ENCODE assay signal across 23 cellular contexts in genomic region chr5:16570121-16570815, GRCh38. TPM values are rescaled to one million over a fixed set of nuclear protein-coding genes. Genes with fewer than 3 reads are reported as not detected.
A peak's percentile ranks its signal among the peaks of the same experiment; 100 is the strongest.
DNase-seq lines count a peak whose midpoint lies in the region; ATAC-seq and TF ChIP-seq lines count a peak whose summit lies in the region.
"Had no signal": no experiment of that assay in that cellular context is flagged by ENCODE, and none has a peak within 500 bp of the region (broad histone marks: within the 10 kb centered on the region; RNA-seq: fewer than 3 reads in every experiment).

No MANE protein-coding gene starts in this region.

- H3K4me3 ChIP-seq in fibroblast of villous mesenchyme (ENCODE audit: low read depth, low read length), result no peak overlapping the region
- H3K4me3 ChIP-seq in right atrium auricular region, result no peak overlapping the region
- H3K4me3 ChIP-seq: heart right ventricle, K562, psoas muscle, SJSA1, upper lobe of right lung had no signal

- ATAC-seq in stimulated activated naive CD8-positive, alpha-beta T cell treated with anti-CD3 and anti-CD28 coated beads, Interleukin-15, Interleukin-2, amounts not matched to agents 100 U/mL and 50 U/mL, for 24 hours, result peak; percentile 38
- no peak for ATAC-seq in stimulated activated naive CD8-positive, alpha-beta T cell treated with anti-CD3 and anti-CD28 coated beads, Interleukin-15, amount 100 ng/mL, for 72 hours
- ATAC-seq in HG03342 (IDR thresholded peaks at IDR 0.05; ENCODE audit: unreplicated experiment), result no peak
- ATAC-seq: activated CD8-positive, alpha-beta memory T cell treated with anti-CD3 and anti-CD28 coated beads, Interleukin-2, amount 10 ng/mL, durations not matched to agents 7 days and 5 days; heart right ventricle; K562; psoas muscle; stimulated activated memory B cell treated with anti-CD40 and anti-IgM and Interleukin-4, amounts not matched to agents 10 μg/mL and 1 μg/mL and 100 μg/mL, for 72 hours; upper lobe of right lung had no signal

- H3K36me3 Mint-ChIP-seq in mesothelial cell of epicardium, result peaks cover 10% of the 10 kb centered on the region

- DNase-seq in stimulated activated naive CD8-positive, alpha-beta T cell treated with anti-CD3 and anti-CD28 coated beads, Interleukin-15, Interleukin-2, amounts not matched to agents 100 U/mL and 50 U/mL, for 24 hours, result no peak
- DNase-seq in stimulated activated naive CD8-positive, alpha-beta T cell treated with anti-CD3 and anti-CD28 coated beads, Interleukin-15, amount 100 ng/mL, for 72 hours, result no peak
- DNase-seq in fibroblast of villous mesenchyme (ENCODE audit: low read depth) (peak; percentile 14), D341Med (ENCODE audit: low spot score) (no peak), mesothelial cell of epicardium (ENCODE audit: low spot score in 2 of 2, unreplicated experiment in 2 of 2) (no peak), right atrium auricular region (ENCODE audit: low spot score) (no peak)
- DNase-seq: ACHN; activated CD8-positive, alpha-beta memory T cell treated with anti-CD3 and anti-CD28 coated beads, Interleukin-2, amount 10 ng/mL, durations not matched to agents 7 days and 5 days; aorta; cortex of kidney; heart right ventricle; kidney; NCI-H2081; NCI-H524; psoas muscle; T1000; upper lobe of right lung had no signal

- H3K4me1 Mint-ChIP-seq in stimulated activated naive CD8-positive, alpha-beta T cell treated with anti-CD3 and anti-CD28 coated beads, Interleukin-15, amount 100 ng/mL, for 72 hours, result peaks cover 28% of the 10 kb centered on the region
- no peaks in the 10 kb centered on the region for H3K4me1 Mint-ChIP-seq in mesothelial cell of epicardium

- H3K27ac ChIP-seq in angular gyrus (ENCODE audit: low read depth, low read length) (peak overlapping the region; percentile 93), right atrium auricular region (no peak overlapping the region)
- H3K27ac ChIP-seq: epithelial cell of prostate, heart right ventricle, psoas muscle, SJSA1, upper lobe of right lung had no signal

- no peak for TF ChIP-seq CTCF in fibroblast of villous mesenchyme (IDR thresholded peaks at IDR 0.05; ENCODE audit: insufficient read depth, low read depth, low read length)
- no peak for TF ChIP-seq CTCF in mesothelial cell of epicardium (IDR thresholded peaks at IDR 0.05; ENCODE audit: unreplicated experiment)
- TF ChIP-seq CTCF in right atrium auricular region (IDR thresholded peaks at IDR 0.05), result no peak

- H3K27me3 ChIP-seq in right atrium auricular region, result no peaks in the 10 kb centered on the region
- H3K27me3 ChIP-seq: heart right ventricle, upper lobe of right lung had no signal

- no peaks in the 10 kb centered on the region for H3K27me3 Mint-ChIP-seq in stimulated activated naive CD8-positive, alpha-beta T cell treated with anti-CD3 and anti-CD28 coated beads, Interleukin-15, amount 100 ng/mL, for 72 hours
- peaks cover 1% of the 10 kb centered on the region for H3K27me3 Mint-ChIP-seq in mesothelial cell of epicardium (ENCODE audit: low read depth)
- H3K27me3 Mint-ChIP-seq: activated CD8-positive, alpha-beta memory T cell treated with anti-CD3 and anti-CD28 coated beads, Interleukin-2, amount 10 ng/mL, durations not matched to agents 7 days and 5 days; stimulated activated memory B cell treated with anti-CD40 and anti-IgM and Interleukin-4, amounts not matched to agents 10 μg/mL and 1 μg/mL and 100 μg/mL, for 72 hours had no signal

- no peak overlapping the region for H3K4me3 Mint-ChIP-seq in stimulated activated naive CD8-positive, alpha-beta T cell treated with anti-CD3 and anti-CD28 coated beads, Interleukin-15, amount 100 ng/mL, for 72 hours
- H3K4me3 Mint-ChIP-seq in mesothelial cell of epicardium, result no peak overlapping the region
- H3K4me3 Mint-ChIP-seq: activated CD8-positive, alpha-beta memory T cell treated with anti-CD3 and anti-CD28 coated beads, Interleukin-2, amount 10 ng/mL, durations not matched to agents 7 days and 5 days; stimulated activated memory B cell treated with anti-CD40 and anti-IgM and Interleukin-4, amounts not matched to agents 10 μg/mL and 1 μg/mL and 100 μg/mL, for 72 hours had no signal

- peak overlapping the region in 1 of 2 donors; percentile 19 for H3K27ac Mint-ChIP-seq in stimulated activated naive CD8-positive, alpha-beta T cell treated with anti-CD3 and anti-CD28 coated beads, Interleukin-15, amount 100 ng/mL, for 72 hours
- H3K27ac Mint-ChIP-seq in mesothelial cell of epicardium, result no peak overlapping the region
- H3K27ac Mint-ChIP-seq: activated CD8-positive, alpha-beta memory T cell treated with anti-CD3 and anti-CD28 coated beads, Interleukin-2, amount 10 ng/mL, durations not matched to agents 7 days and 5 days; stimulated activated memory B cell treated with anti-CD40 and anti-IgM and Interleukin-4, amounts not matched to agents 10 μg/mL and 1 μg/mL and 100 μg/mL, for 72 hours had no signal

- H3K4me1 ChIP-seq in right atrium auricular region, result peaks cover 0 to 19% of the 10 kb centered on the region in 2 donors
- H3K4me1 ChIP-seq: upper lobe of right lung had no signal

- H3K9me3 Mint-ChIP-seq in stimulated activated naive CD8-positive, alpha-beta T cell treated with anti-CD3 and anti-CD28 coated beads, Interleukin-15, amount 100 ng/mL, for 72 hours, result no peaks in the 10 kb centered on the region
- H3K9me3 Mint-ChIP-seq in mesothelial cell of epicardium, result peaks cover 4% of the 10 kb centered on the region
- H3K9me3 Mint-ChIP-seq: stimulated activated memory B cell treated with anti-CD40 and anti-IgM and Interleukin-4, amounts not matched to agents 10 μg/mL and 1 μg/mL and 100 μg/mL, for 72 hours had no signal

- peaks cover 11% of the 10 kb centered on the region for H3K36me3 ChIP-seq in right atrium auricular region
- H3K36me3 ChIP-seq: heart right ventricle, SJSA1, upper lobe of right lung had no signal

- H3K9me3 ChIP-seq in right atrium auricular region, result no peaks in the 10 kb centered on the region
- H3K9me3 ChIP-seq: heart right ventricle, psoas muscle, SJSA1, upper lobe of right lung had no signal

RNA-seq across cellular contexts. Expression of gene RETREG1, which starts 46.5 kb away (rescaled TPM):
- total RNA-seq in fibroblast of villous mesenchyme (0.64 and 1.7 TPM in 2 replicates), mesothelial cell of epicardium (7.8 to 9.2 TPM (median 8.3 TPM) in 3 replicates), right atrium auricular region (100 to 1,000 TPM; 102 to 180 TPM)

Comparison
In these comparisons a context has a peak if more than half of its experiments do, and no peak if none do; other contexts are left out.
1. RNA of gene RETREG1, which starts 46.5 kb away (total RNA-seq): 102 to 180 TPM in right atrium auricular region; 7.8 to 9.2 TPM in mesothelial cell of epicardium and 0.64 to 1.7 TPM in fibroblast of villous mesenchyme; every median in the first group is over 10 times any median in the second.